Comparison of ENCODE assay signal across 1 cellular context in genomic region chr6:15434263-15434662, GRCh38.
TF ChIP-seq lines count a peak whose summit lies in the region.

No MANE protein-coding gene starts in this region.

TF ChIP-seq in K562, 482 proteins besides CTCF, POLR2A, EP300 and RAD21 (continued from another document and continues in another):
- TF ChIP-seq, protein P1, sequence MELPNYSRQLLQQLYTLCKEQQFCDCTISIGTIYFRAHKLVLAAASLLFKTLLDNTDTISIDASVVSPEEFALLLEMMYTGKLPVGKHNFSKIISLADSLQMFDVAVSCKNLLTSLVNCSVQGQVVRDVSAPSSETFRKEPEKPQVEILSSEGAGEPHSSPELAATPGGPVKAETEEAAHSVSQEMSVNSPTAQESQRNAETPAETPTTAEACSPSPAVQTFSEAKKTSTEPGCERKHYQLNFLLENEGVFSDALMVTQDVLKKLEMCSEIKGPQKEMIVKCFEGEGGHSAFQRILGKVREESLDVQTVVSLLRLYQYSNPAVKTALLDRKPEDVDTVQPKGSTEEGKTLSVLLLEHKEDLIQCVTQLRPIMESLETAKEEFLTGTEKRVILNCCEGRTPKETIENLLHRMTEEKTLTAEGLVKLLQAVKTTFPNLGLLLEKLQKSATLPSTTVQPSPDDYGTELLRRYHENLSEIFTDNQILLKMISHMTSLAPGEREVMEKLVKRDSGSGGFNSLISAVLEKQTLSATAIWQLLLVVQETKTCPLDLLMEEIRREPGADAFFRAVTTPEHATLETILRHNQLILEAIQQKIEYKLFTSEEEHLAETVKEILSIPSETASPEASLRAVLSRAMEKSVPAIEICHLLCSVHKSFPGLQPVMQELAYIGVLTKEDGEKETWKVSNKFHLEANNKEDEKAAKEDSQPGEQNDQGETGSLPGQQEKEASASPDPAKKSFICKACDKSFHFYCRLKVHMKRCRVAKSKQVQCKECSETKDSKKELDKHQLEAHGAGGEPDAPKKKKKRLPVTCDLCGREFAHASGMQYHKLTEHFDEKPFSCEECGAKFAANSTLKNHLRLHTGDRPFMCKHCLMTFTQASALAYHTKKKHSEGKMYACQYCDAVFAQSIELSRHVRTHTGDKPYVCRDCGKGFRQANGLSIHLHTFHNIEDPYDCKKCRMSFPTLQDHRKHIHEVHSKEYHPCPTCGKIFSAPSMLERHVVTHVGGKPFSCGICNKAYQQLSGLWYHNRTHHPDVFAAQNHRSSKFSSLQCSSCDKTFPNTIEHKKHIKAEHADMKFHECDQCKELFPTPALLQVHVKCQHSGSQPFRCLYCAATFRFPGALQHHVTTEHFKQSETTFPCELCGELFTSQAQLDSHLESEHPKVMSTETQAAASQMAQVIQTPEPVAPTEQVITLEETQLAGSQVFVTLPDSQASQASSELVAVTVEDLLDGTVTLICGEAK (IDR thresholded peaks at IDR 0.05) = 0 out of 2 replicates have a peak, but pooled peaks have one; percentile 6
- TF ChIP-seq, protein P1 (CRISPR knock-in tag; IDR thresholded peaks at IDR 0.05) = no peak
- TF ChIP-seq ZNF584 (CRISPR knock-in tag; IDR thresholded peaks at IDR 0.05; ENCODE audit: low read depth) (no peak), FOXJ2 (tag; IDR thresholded peaks at IDR 0.05) (peak; percentile 88; the same call in 1 of the 2 replicates), ARID1B (IDR thresholded peaks at IDR 0.05) (peak; percentile 82), NR2C2 (CRISPR knock-in tag; IDR thresholded peaks at IDR 0.05) (no peak), NR2C2 (tag; IDR thresholded peaks at IDR 0.05) (0 out of 2 replicates have a peak, but pooled peaks have one; percentile 34), LEF1 (IDR thresholded peaks at IDR 0.05) (peak; percentile 52; the same call in 1 of the 2 replicates), POLR2AphosphoS2 (IDR thresholded peaks at IDR 0.05; ENCODE audit: low read length) (no peak), HDAC3 (IDR thresholded peaks at IDR 0.05; ENCODE audit: borderline replicate concordance, partially characterized antibody) (peak; percentile 53), ELF1 (tag; IDR thresholded peaks at IDR 0.05) (peak; percentile 50), GTF2F1 (IDR thresholded peaks at IDR 0.05; ENCODE audit: low read depth, low read length) (no peak), THRA (IDR thresholded peaks at IDR 0.05) (peak; percentile 33; the same call in 1 of the 2 replicates), MEIS2 (IDR thresholded peaks at IDR 0.05; ENCODE audit: partially characterized antibody) (peak; percentile 76), GTF2B (IDR thresholded peaks at IDR 0.05; ENCODE audit: extremely low read depth, insufficient read length) (no peak), DACH1 (IDR thresholded peaks at IDR 0.05; ENCODE audit: partially characterized antibody) (no peak), SP2 (IDR thresholded peaks at IDR 0.05; ENCODE audit: extremely low read depth, low read depth, low read length, poor library complexity, severe bottlenecking) (no peak), MXD1 (CRISPR knock-in tag; IDR thresholded peaks at IDR 0.05; ENCODE audit: borderline replicate concordance, poor library complexity, severe bottlenecking) (no peak), FOXK2 (conservative IDR thresholded peaks at IDR 0.05 in 1 of 2, IDR thresholded peaks at IDR 0.05 in 1 of 2; ENCODE audit: low read depth in 2 of 2) (peak; percentile 12 to 24; a peak in 1 of 4 replicates), CBX5 (IDR thresholded peaks at IDR 0.05; ENCODE audit: borderline replicate concordance, low read depth) (no peak), SPI1 (IDR thresholded peaks at IDR 0.05; ENCODE audit: borderline replicate concordance, low read depth, low read length) (peak; percentile 12; the same call in 1 of the 2 replicates), TEAD4 (IDR thresholded peaks at IDR 0.05; ENCODE audit: low read length) (peak; percentile 58; the same call in 1 of the 2 replicates), TEAD4 (CRISPR knock-in tag; IDR thresholded peaks at IDR 0.05; ENCODE audit: borderline replicate concordance) (no peak), CEBPG (CRISPR knock-in tag; IDR thresholded peaks at IDR 0.05) (no peak), CEBPG (tag; conservative IDR thresholded peaks at IDR 0.05 in 1 of 2, IDR thresholded peaks at IDR 0.05 in 1 of 2) (0 out of 4 replicates have a peak, but pooled peaks of 1 of the 2 experiments have one; percentile 5), RFX1 (IDR thresholded peaks at IDR 0.05) (peak; percentile 91), HDAC1 (IDR thresholded peaks at IDR 0.05) (peak in 1 of 2 experiments; percentile 87; a peak in 2 of 4 replicates), CBFA2T3 (IDR thresholded peaks at IDR 0.05) (peak; percentile 81), MEF2A (IDR thresholded peaks at IDR 0.05; ENCODE audit: control insufficient read depth, low read depth, low read length) (peak; percentile 46; the same call in 1 of the 2 replicates), CBFB (CRISPR knock-in tag; IDR thresholded peaks at IDR 0.05) (no peak), NCOR1 (IDR thresholded peaks at IDR 0.05) (peak; percentile 80), STAT5A (IDR thresholded peaks at IDR 0.05; ENCODE audit: borderline replicate concordance, low read length) (0 out of 2 replicates have a peak, but pooled peaks have one; percentile 15), TBL1XR1 (IDR thresholded peaks at IDR 0.05; ENCODE audit: low read length in 2 of 2) (peak in 1 of 2 experiments; percentile 89; a peak in 2 of 4 replicates), TCF3 (CRISPR knock-in tag; IDR thresholded peaks at IDR 0.05) (peak; percentile 62), ZNF24 (IDR thresholded peaks at IDR 0.05) (no peak), KDM5B (IDR thresholded peaks at IDR 0.05; ENCODE audit: insufficient replicate concordance, low read depth, low read length) (no peak), NFIC (IDR thresholded peaks at IDR 0.05) (0 out of 2 replicates have a peak, but pooled peaks have one; percentile 14), ELK1 (CRISPR knock-in tag; IDR thresholded peaks at IDR 0.05) (no peak), ESRRA (IDR thresholded peaks at IDR 0.05; ENCODE audit: borderline replicate concordance, low read depth) (peak; percentile 54; the same call in 1 of the 2 replicates), CTBP1 (IDR thresholded peaks at IDR 0.05; ENCODE audit: borderline replicate concordance) (peak; percentile 57; the same call in 1 of the 2 replicates), JUND (IDR thresholded peaks at IDR 0.05; ENCODE audit: borderline replicate concordance, low read depth, low read length) (peak; percentile 25; the same call in 1 of the 2 replicates), JUND (tag; IDR thresholded peaks at IDR 0.05; ENCODE audit: borderline replicate concordance, low read depth, low read length) (peak; percentile 37; the same call in 1 of the 3 replicates), SMARCA4 (IDR thresholded peaks at IDR 0.05) (peak; percentile 64), POLR3G (IDR thresholded peaks at IDR 0.05; ENCODE audit: extremely low read depth, insufficient read length, insufficient replicate concordance) (no peak)
- TF ChIP-seq, protein P2, sequence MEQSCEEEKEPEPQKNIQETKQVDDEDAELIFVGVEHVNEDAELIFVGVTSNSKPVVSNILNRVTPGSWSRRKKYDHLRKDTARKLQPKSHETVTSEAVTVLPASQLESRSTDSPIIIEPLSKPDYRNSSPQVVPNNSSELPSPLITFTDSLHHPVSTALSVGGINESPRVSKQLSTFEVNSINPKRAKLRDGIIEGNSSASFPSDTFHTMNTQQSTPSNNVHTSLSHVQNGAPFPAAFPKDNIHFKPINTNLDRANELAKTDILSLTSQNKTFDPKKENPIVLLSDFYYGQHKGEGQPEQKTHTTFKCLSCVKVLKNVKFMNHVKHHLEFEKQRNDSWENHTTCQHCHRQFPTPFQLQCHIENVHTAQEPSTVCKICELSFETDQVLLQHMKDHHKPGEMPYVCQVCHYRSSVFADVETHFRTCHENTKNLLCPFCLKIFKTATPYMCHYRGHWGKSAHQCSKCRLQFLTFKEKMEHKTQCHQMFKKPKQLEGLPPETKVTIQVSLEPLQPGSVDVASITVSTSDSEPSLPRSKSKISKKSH (CRISPR knock-in tag; IDR thresholded peaks at IDR 0.05) = no peak
- TF ChIP-seq, protein P3, sequence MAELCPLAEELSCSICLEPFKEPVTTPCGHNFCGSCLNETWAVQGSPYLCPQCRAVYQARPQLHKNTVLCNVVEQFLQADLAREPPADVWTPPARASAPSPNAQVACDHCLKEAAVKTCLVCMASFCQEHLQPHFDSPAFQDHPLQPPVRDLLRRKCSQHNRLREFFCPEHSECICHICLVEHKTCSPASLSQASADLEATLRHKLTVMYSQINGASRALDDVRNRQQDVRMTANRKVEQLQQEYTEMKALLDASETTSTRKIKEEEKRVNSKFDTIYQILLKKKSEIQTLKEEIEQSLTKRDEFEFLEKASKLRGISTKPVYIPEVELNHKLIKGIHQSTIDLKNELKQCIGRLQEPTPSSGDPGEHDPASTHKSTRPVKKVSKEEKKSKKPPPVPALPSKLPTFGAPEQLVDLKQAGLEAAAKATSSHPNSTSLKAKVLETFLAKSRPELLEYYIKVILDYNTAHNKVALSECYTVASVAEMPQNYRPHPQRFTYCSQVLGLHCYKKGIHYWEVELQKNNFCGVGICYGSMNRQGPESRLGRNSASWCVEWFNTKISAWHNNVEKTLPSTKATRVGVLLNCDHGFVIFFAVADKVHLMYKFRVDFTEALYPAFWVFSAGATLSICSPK (IDR thresholded peaks at IDR 0.05; ENCODE audit: borderline replicate concordance) = no peak
- TF ChIP-seq, protein P4, sequence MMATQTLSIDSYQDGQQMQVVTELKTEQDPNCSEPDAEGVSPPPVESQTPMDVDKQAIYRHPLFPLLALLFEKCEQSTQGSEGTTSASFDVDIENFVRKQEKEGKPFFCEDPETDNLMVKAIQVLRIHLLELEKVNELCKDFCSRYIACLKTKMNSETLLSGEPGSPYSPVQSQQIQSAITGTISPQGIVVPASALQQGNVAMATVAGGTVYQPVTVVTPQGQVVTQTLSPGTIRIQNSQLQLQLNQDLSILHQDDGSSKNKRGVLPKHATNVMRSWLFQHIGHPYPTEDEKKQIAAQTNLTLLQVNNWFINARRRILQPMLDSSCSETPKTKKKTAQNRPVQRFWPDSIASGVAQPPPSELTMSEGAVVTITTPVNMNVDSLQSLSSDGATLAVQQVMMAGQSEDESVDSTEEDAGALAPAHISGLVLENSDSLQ (IDR thresholded peaks at IDR 0.05) = peak; percentile 47; the same call in 1 of the 2 replicates
